In the genomic region with DNA sequence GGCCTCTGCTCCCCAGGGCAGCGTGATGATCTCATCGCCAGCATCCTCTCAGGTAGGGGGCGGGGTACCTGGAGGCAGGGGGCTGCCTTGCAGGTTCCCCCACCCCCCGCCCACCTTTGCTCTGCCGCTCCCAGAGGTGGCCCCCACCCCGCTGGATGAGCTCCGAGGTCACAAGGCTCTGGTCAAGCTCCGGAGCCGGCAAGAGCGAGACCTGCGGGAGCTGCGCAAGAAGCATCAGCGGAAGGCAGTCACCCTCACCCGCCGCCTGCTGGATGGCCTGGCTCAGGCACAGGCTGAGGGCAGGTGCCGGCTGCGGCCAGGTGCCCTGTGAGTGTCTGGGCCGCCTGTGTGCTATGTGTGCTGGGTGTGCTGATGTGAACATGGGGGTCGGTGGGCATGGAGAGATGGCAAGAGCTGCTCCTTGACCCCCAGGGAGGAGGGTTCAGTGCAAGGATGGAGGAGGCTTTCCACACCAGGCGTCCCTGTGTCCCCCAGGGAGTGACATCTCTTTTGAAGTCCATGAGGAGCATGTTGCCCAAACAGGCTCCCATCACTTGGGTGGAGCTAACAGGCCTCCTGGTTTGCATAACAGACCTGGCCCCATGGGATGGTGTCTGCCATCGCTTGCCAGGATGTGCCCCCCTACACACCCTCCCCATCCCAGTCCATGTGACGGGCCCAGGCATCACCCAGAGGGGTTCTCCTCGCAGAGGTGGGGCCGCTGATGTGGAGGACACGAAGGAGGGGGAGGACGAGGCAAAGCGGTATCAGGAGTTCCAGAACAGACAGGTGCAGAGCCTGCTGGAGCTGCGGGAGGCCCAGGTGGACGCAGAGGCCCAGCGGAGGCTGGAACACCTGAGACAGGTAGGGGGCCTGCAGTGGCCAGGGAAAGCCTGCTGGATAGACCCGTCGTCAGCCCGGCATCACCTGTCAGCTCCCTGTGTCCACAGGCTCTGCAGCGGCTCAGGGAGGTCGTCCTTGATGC, we compare ENCODE assay signal across 20 cellular contexts. TPM values are rescaled to one million over a fixed set of nuclear protein-coding genes. Genes with fewer than 3 reads are reported as not detected.
A peak's percentile ranks its signal among the peaks of the same experiment; 100 is the strongest.
DNase-seq lines count a peak whose midpoint lies in the region; ATAC-seq and TF ChIP-seq lines count a peak whose summit lies in the region.
"Had no signal": no experiment of that assay in that cellular context is flagged by ENCODE, and none has a peak within 500 bp of the region (broad histone marks: within the 10 kb centered on the region; RNA-seq: fewer than 3 reads in every experiment).

No MANE protein-coding gene starts in this region.

- CTCF ChIA-PET in CD4-positive, alpha-beta T cell (lab: Charles Lee) = no interaction called here

- H3K4me3 Mint-ChIP-seq in CD4-positive, alpha-beta T cell = peak overlapping the region; percentile 30
- H3K4me3 Mint-ChIP-seq: H9 had no signal

- no peak overlapping the region for H4K91ac ChIP-seq in neuronal stem cell (ENCODE audit: low read depth, low read length, poor library complexity)

- peaks cover 48% of the 10 kb centered on the region for H3K36me3 ChIP-seq in BLaER1
- H3K36me3 ChIP-seq in neuronal stem cell (replicated peaks in 1 of 2; ENCODE audit: control insufficient read depth in 2 of 2, insufficient read depth in 2 of 2, low read length in 2 of 2) = peaks cover 27 to 56% of the 10 kb centered on the region in 2 donors
- peaks cover 14% of the 10 kb centered on the region for H3K36me3 ChIP-seq in MG63

- POLR2A ChIA-PET in CD4-positive, alpha-beta T cell (lab: Charles Lee) = no interaction called here

- peaks cover 9% of the 10 kb centered on the region for H3K36me3 Mint-ChIP-seq in CD4-positive, alpha-beta T cell (ENCODE audit: low read depth)

- no peak overlapping the region for H2BK15ac ChIP-seq in neuronal stem cell (ENCODE audit: low read length)

- WGBS in neuronal stem cell (ENCODE audit: extremely low coverage in 2 of 2, insufficient read length in 2 of 2, insufficient replicate concordance in 1 of 2), 2 donors = no CpG with 5 or more reads among the region's 35 CpGs

- no peak overlapping the region for H2BK120ac ChIP-seq in neuronal stem cell (ENCODE audit: low read depth, low read length)

- H2AK5ac ChIP-seq in neuronal stem cell (ENCODE audit: low read depth, low read length) = no peak overlapping the region

- H3K27ac ChIP-seq in BLaER1 = peak overlapping the region; percentile 100
- no peak overlapping the region for H3K27ac ChIP-seq in CD4-positive, alpha-beta T cell (ENCODE audit: low read depth, low read length)
- H3K27ac ChIP-seq in neuronal stem cell (replicated peaks; ENCODE audit: low read length) = no peak overlapping the region
- H3K27ac ChIP-seq: GM23248 had no signal

- no peaks in the 10 kb centered on the region for H3K9me3 Mint-ChIP-seq in CD4-positive, alpha-beta T cell
- H3K9me3 Mint-ChIP-seq: H9 had no signal

- H3K4ac ChIP-seq in neuronal stem cell (ENCODE audit: low read length) = no peak overlapping the region

- no peak for DNase-seq in CD4-positive, alpha-beta T cell
- DNase-seq in NCI-H146 treated with DMSO at 0.1 percent for 48 hours (lab: John Stamatoyannopoulos, UW; ENCODE audit: unreplicated experiment) = peak; percentile 48
- no peak for DNase-seq in neuronal stem cell (ENCODE audit: low spot score)
- DNase-seq in occipital lobe (lab: John Stamatoyannopoulos, UW) = no peak
- no peak for DNase-seq in GM19240 (ENCODE audit: insufficient read length, low spot score)
- no peak for DNase-seq in MG63
- DNase-seq: CD4-positive, alpha-beta memory T cell; DMS153; H9; MM.1S; NCI-H1048; NCI-H1694; NCI-H2081 treated with DMSO at 0.1 percent for 48 hours; NCI-H2171 treated with DMSO at 0.1 percent for 48 hours; NCI-H524 treated with DMSO at 0.1 percent for 48 hours; OCI-M1 had no signal

- H3K27ac Mint-ChIP-seq in CD4-positive, alpha-beta T cell = no peak overlapping the region
- H3K27ac Mint-ChIP-seq: CD4-positive, alpha-beta memory T cell had no signal

- H3K4me1 Mint-ChIP-seq in CD4-positive, alpha-beta T cell (ENCODE audit: low read depth) = peaks cover 22% of the 10 kb centered on the region

- peaks cover 5% of the 10 kb centered on the region for H3K27me3 Mint-ChIP-seq in CD4-positive, alpha-beta T cell

- peak overlapping the region; percentile 82 for H4K8ac ChIP-seq in neuronal stem cell (ENCODE audit: low read depth, low read length)

- TF ChIP-seq CTCF in CD4-positive, alpha-beta T cell (IDR thresholded peaks at IDR 0.05) = no peak

- no peak overlapping the region for H3K18ac ChIP-seq in neuronal stem cell (ENCODE audit: low read length)

- H3K9me3 ChIP-seq in BLaER1 (no peaks in the 10 kb centered on the region), neuronal stem cell (replicated peaks in 1 of 2; ENCODE audit: control insufficient read depth in 2 of 2, insufficient read depth in 1 of 2, low read depth in 1 of 2, low read length in 2 of 2) (no peaks in the 10 kb centered on the region), MG63 (no peaks in the 10 kb centered on the region)
- H3K9me3 ChIP-seq in CD4-positive, alpha-beta T cell (ENCODE audit: control insufficient read depth, low read length) = no peaks in the 10 kb centered on the region
- H3K9me3 ChIP-seq: BE2C had no signal

- H3K4me2 ChIP-seq in BLaER1 (peak overlapping the region; percentile 96), neuronal stem cell (ENCODE audit: insufficient read depth, low read length, poor library complexity, severe bottlenecking) (no peak overlapping the region)

- intact Hi-C loops in CD4-positive, alpha-beta T cell (cut with DNase I, micrococcal nuclease) = no loop called here

- H3K79me1 ChIP-seq in neuronal stem cell (ENCODE audit: low read depth, low read length) = peaks cover 5% of the 10 kb centered on the region

- no peak overlapping the region for H3K14ac ChIP-seq in neuronal stem cell (ENCODE audit: low read length)

- peak overlapping the region; percentile 55 for H3K23ac ChIP-seq in neuronal stem cell (ENCODE audit: low read depth, low read length, poor library complexity)

- H3K9ac ChIP-seq in BLaER1 = peak overlapping the region; percentile 97
- peak overlapping the region; percentile 60 for H3K9ac ChIP-seq in neuronal stem cell (ENCODE audit: low read depth, low read length, poor library complexity)
- H3K9ac ChIP-seq: GM23248 had no signal

- H3K27me3 ChIP-seq in BLaER1 (no peaks in the 10 kb centered on the region), neuronal stem cell (ENCODE audit: control insufficient read depth in 3 of 3, insufficient read depth in 3 of 3, low read depth in 1 of 3, low read length in 3 of 3) (no peaks in the 10 kb centered on the region), MG63 (no peaks in the 10 kb centered on the region)
- H3K27me3 ChIP-seq in CD4-positive, alpha-beta T cell (ENCODE audit: control insufficient read depth, insufficient read depth, low read length) = no peaks in the 10 kb centered on the region
- H3K27me3 ChIP-seq: BE2C had no signal

- H2AFZ ChIP-seq in neuronal stem cell (ENCODE audit: low read length) = no peak overlapping the region
- H2AFZ ChIP-seq: GM23248 had no signal

- ATAC-seq in CD4-positive, alpha-beta T cell (ENCODE audit: poor library complexity) = no peak
- ATAC-seq: Right ventricle myocardium inferior had no signal

- peaks cover 65% of the 10 kb centered on the region for H3K4me1 ChIP-seq in BLaER1
- H3K4me1 ChIP-seq in neuronal stem cell (ENCODE audit: control insufficient read depth in 2 of 2, insufficient read depth in 1 of 2, low read depth in 1 of 2, low read length in 2 of 2) = peaks cover 7 to 11% of the 10 kb centered on the region in 2 donors

- H2BK12ac ChIP-seq in neuronal stem cell (ENCODE audit: low read length) = peak overlapping the region; percentile 10

- peak overlapping the region; percentile 48 for H2BK5ac ChIP-seq in neuronal stem cell (ENCODE audit: low read length)

- H3K4me3 ChIP-seq in BLaER1 (peak overlapping the region; percentile 83), neuronal stem cell (ENCODE audit: low read length in 2 of 2) (no peak overlapping the region), MG63 (no peak overlapping the region)
- H3K4me3 ChIP-seq: GM23248 had no signal

- no peaks in the 10 kb centered on the region for H4K20me1 ChIP-seq in BLaER1

RNA-seq across cellular contexts. Expression of a gene that starts 14.1 kb away (rescaled TPM):
- 1 to 10 TPM; 2.5 to 2.7 TPM for total RNA-seq in CD4-positive, alpha-beta T cell
- 17.0 TPM for polyA plus RNA-seq in neuronal stem cell (2013, experiment 1 of 2)
- polyA plus RNA-seq in neuronal stem cell (2013, experiment 2 of 2) = 17.0 TPM
- total RNA-seq in occipital lobe = 9.2 TPM
- total RNA-seq in MG63 (2014; rRNA removed; shearing (Covaris generic); ENCODE audit: low replicate concordance) = 24.8 and 37.4 TPM in 2 replicates

RNA-seq across cellular contexts. Expression of a gene that starts 18.7 kb away (rescaled TPM):
- total RNA-seq in CD4-positive, alpha-beta T cell = 10 to 100 TPM; 17.1 to 21.0 TPM
- 292 TPM for polyA plus RNA-seq in neuronal stem cell (2013, experiment 1 of 2)
- 280 TPM for polyA plus RNA-seq in neuronal stem cell (2013, experiment 2 of 2)
- 74.2 TPM for total RNA-seq in occipital lobe
- total RNA-seq in MG63 (2014; rRNA removed; shearing (Covaris generic); ENCODE audit: low replicate concordance) = 506 and 662 TPM in 2 replicates

RNA-seq across cellular contexts. Expression of a gene that starts 19.0 kb away (rescaled TPM):
- 10 to 100 TPM; 22.5 to 23.0 TPM for total RNA-seq in CD4-positive, alpha-beta T cell
- 44.3 TPM for polyA plus RNA-seq in neuronal stem cell (2013, experiment 1 of 2)
- 44.9 TPM for polyA plus RNA-seq in neuronal stem cell (2013, experiment 2 of 2)
- 28.2 TPM for total RNA-seq in occipital lobe
- total RNA-seq in MG63 (2014; rRNA removed; shearing (Covaris generic); ENCODE audit: low replicate concordance) = 127 and 166 TPM in 2 replicates

RNA-seq across cellular contexts. Expression of a gene that starts 20.2 kb away (rescaled TPM):
- total RNA-seq in CD4-positive, alpha-beta T cell = 10 to 100 TPM; 13.8 to 16.6 TPM
- polyA plus RNA-seq in neuronal stem cell (2013, experiment 1 of 2) = 25.9 TPM
- polyA plus RNA-seq in neuronal stem cell (2013, experiment 2 of 2) = 24.6 TPM
- total RNA-seq in occipital lobe = 9.7 TPM
- total RNA-seq in MG63 (2014; rRNA removed; shearing (Covaris generic); ENCODE audit: low replicate concordance) = 14.9 and 15.0 TPM in 2 replicates

RNA-seq across cellular contexts. Expression of a gene that starts 24.6 kb away (rescaled TPM):
- total RNA-seq in CD4-positive, alpha-beta T cell = 10 to 100 TPM; 11.2 to 14.6 TPM
- 36.4 TPM for polyA plus RNA-seq in neuronal stem cell (2013, experiment 1 of 2)
- 40.7 TPM for polyA plus RNA-seq in neuronal stem cell (2013, experiment 2 of 2)
- total RNA-seq in occipital lobe = 17.5 TPM
- 22.8 and 50.8 TPM in 2 replicates for total RNA-seq in MG63 (2014; rRNA removed; shearing (Covaris generic); ENCODE audit: low replicate concordance)
